3 cellular contexts compared by ENCODE assay signal in the genomic region with DNA sequence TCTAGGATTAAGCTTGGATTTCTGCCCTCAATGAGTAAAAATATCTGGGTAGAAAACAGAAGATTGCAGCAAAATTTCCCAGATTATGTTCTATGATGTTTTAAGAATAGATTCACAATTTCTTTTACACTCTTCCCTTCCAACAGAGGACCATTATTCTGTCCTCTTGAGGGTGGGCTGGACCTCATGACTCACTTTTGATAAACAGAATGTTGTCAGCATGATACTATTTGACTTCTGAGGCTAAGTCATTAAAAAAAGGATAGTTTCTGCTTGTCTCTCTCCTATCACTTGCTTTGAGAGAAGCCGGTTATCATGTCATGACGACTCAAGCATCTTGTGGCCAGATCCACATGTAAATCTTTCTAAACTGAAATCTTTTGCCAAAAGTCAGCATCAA.
"Had no signal": no experiment of that assay in that cellular context is flagged by ENCODE, and none has a peak within 500 bp of the region (broad histone marks: within the 10 kb centered on the region; RNA-seq: fewer than 3 reads in every experiment).

No MANE protein-coding gene starts in this region.

- DNase-seq: GDM1, GF-D8 had no signal

- H3K4me3 ChIP-seq: GM12878 had no signal

- ATAC-seq: GM12878 had no signal
